Comparison of ENCODE assay signal across 14 cellular contexts in genomic region chr6:47700596-47700995, GRCh38. TPM values are rescaled to one million over a fixed set of nuclear protein-coding genes. Genes with fewer than 3 reads are reported as not detected.
A peak's percentile ranks its signal among the peaks of the same experiment; 100 is the strongest.
DNase-seq lines count a peak whose midpoint lies in the region; ATAC-seq and TF ChIP-seq lines count a peak whose summit lies in the region.
"Had no signal": no experiment of that assay in that cellular context is flagged by ENCODE, and none has a peak within 500 bp of the region (broad histone marks: within the 10 kb centered on the region; RNA-seq: fewer than 3 reads in every experiment).

No MANE protein-coding gene starts in this region.

- H3K27ac Mint-ChIP-seq in Caco-2 (ENCODE audit: unreplicated experiment): peak overlapping the region; percentile 53
- no peak overlapping the region for H3K27ac Mint-ChIP-seq in stimulated activated memory B cell treated with anti-CD40 and anti-IgM and Interleukin-4, amounts not matched to agents 10 μg/mL and 1 μg/mL and 100 μg/mL, for 72 hours
- H3K27ac Mint-ChIP-seq: H9, IgD-negative memory B cell had no signal

- CTCF ChIA-PET in Caco-2 (lab: Charles Lee) (no interaction called here), PC-9 (lab: Charles Lee) (no interaction called here)

- ATAC-seq in Right ventricle myocardium inferior: no peak
- ATAC-seq in stimulated activated memory B cell treated with anti-CD40 and anti-IgM and Interleukin-4, amounts not matched to agents 10 μg/mL and 1 μg/mL and 100 μg/mL, for 72 hours: no peak

- no peaks in the 10 kb centered on the region for H3K27me3 Mint-ChIP-seq in Caco-2 (ENCODE audit: insufficient read depth, unreplicated experiment)
- H3K27me3 Mint-ChIP-seq in stimulated activated memory B cell treated with anti-CD40 and anti-IgM and Interleukin-4, amounts not matched to agents 10 μg/mL and 1 μg/mL and 100 μg/mL, for 72 hours: no peaks in the 10 kb centered on the region
- H3K27me3 Mint-ChIP-seq: IgD-negative memory B cell had no signal

- no peak for TF ChIP-seq POLR2A in esophagus muscularis mucosa (IDR thresholded peaks at IDR 0.05; ENCODE audit: low read depth)

- H3K9me3 Mint-ChIP-seq in Caco-2 (ENCODE audit: unreplicated experiment): no peaks in the 10 kb centered on the region
- H3K9me3 Mint-ChIP-seq in stimulated activated memory B cell treated with anti-CD40 and anti-IgM and Interleukin-4, amounts not matched to agents 10 μg/mL and 1 μg/mL and 100 μg/mL, for 72 hours: no peaks in the 10 kb centered on the region
- H3K9me3 Mint-ChIP-seq: H9, IgD-negative memory B cell had no signal

- intact Hi-C loops in Caco-2 (cut with micrococcal nuclease; ENCODE audit: unreplicated experiment): no loop called here
- intact Hi-C loops in PC-9 (cut with micrococcal nuclease; ENCODE audit: unreplicated experiment): loop anchor here (2.0 to 5.0 kb wide), 4 partner anchors 28 to 70 kb away; no protein-coding TSS in a partner anchor
- intact Hi-C loops in esophagus muscularis mucosa (cut with DNase I): no loop called here
- intact Hi-C loops in Right ventricle myocardium inferior (cut with DNase I): no loop called here

- peaks cover 38% of the 10 kb centered on the region for H3K4me1 Mint-ChIP-seq in Caco-2 (ENCODE audit: low read depth, unreplicated experiment)
- no peaks in the 10 kb centered on the region for H3K4me1 Mint-ChIP-seq in stimulated activated memory B cell treated with anti-CD40 and anti-IgM and Interleukin-4, amounts not matched to agents 10 μg/mL and 1 μg/mL and 100 μg/mL, for 72 hours

- no peak overlapping the region for H2AFZ ChIP-seq in PC-9

- TF ChIP-seq EP300 in esophagus muscularis mucosa (IDR thresholded peaks at IDR 0.05): no peak

- H3F3A ChIP-seq in PC-9 (ENCODE audit: insufficient read depth, low read depth): peaks cover 50% of the 10 kb centered on the region

- DNase-seq in Caco-2 (no peak), PC-9 (no peak), epithelial cell of esophagus (ENCODE audit: low read depth) (peak; percentile 73), esophagus muscularis mucosa (ENCODE audit: extremely low spot score) (no peak), substantia nigra (lab: John Stamatoyannopoulos, UW) (no peak), Right ventricle myocardium inferior (ENCODE audit: missing footprints) (no peak)
- DNase-seq: H9, Kasumi-1, NCI-H187 treated with DMSO at 0.1 percent for 48 hours, SJCRH30 had no signal

- no peak overlapping the region for H3K4me3 Mint-ChIP-seq in Caco-2 (ENCODE audit: unreplicated experiment)
- no peak overlapping the region for H3K4me3 Mint-ChIP-seq in stimulated activated memory B cell treated with anti-CD40 and anti-IgM and Interleukin-4, amounts not matched to agents 10 μg/mL and 1 μg/mL and 100 μg/mL, for 72 hours
- H3K4me3 Mint-ChIP-seq: H9, IgD-negative memory B cell had no signal

- peak overlapping the region; percentile 97 for H3K4me2 ChIP-seq in PC-9

- H3K36me3 ChIP-seq in Caco-2 (ENCODE audit: control insufficient read depth, insufficient read depth, low read length): no peaks in the 10 kb centered on the region
- 0 out of 2 replicates have a peak, but pooled peaks cover 8% of the 10 kb centered on the region for H3K36me3 ChIP-seq in PC-9 (ENCODE audit: low read depth)
- H3K36me3 ChIP-seq in mucosa of rectum (ENCODE audit: control insufficient read depth in 2 of 2, insufficient read depth in 2 of 2, low read length in 2 of 2): no peaks in the 10 kb centered on the region
- no peaks in the 10 kb centered on the region for H3K36me3 ChIP-seq in esophagus muscularis mucosa
- H3K36me3 ChIP-seq: SJCRH30 had no signal

- no peaks in the 10 kb centered on the region for H3K9me3 ChIP-seq in Caco-2
- no peaks in the 10 kb centered on the region for H3K9me3 ChIP-seq in PC-9 (ENCODE audit: insufficient read depth, low read depth)
- no peaks in the 10 kb centered on the region for H3K9me3 ChIP-seq in mucosa of rectum (ENCODE audit: control insufficient read depth in 2 of 2, low read length in 2 of 2)
- no peaks in the 10 kb centered on the region for H3K9me3 ChIP-seq in esophagus muscularis mucosa
- H3K9me3 ChIP-seq: SJCRH30 had no signal

- H3K4me3 ChIP-seq in Caco-2 (ENCODE audit: low read depth, low read length): no peak overlapping the region
- peak overlapping the region; percentile 76; the same call in 1 of the 2 replicates for H3K4me3 ChIP-seq in PC-9
- peak overlapping the region; percentile 9 for H3K4me3 ChIP-seq in epithelial cell of esophagus (ENCODE audit: low read length)
- H3K4me3 ChIP-seq in mucosa of rectum (ENCODE audit: low read length in 2 of 2): peak overlapping the region; percentile 14 to 42
- no peak overlapping the region for H3K4me3 ChIP-seq in esophagus muscularis mucosa
- H3K4me3 ChIP-seq: SJCRH30 had no signal

- H3K9me2 ChIP-seq in PC-9 (ENCODE audit: insufficient read depth): no peaks in the 10 kb centered on the region

- no TSS peak for BruUV-seq in Caco-2 (replicated peaks; lab: Mats Ljungman, UMichigan)
- no TSS peak for BruUV-seq in PC-9 (replicated peaks; lab: Mats Ljungman, UMichigan)

- H3K27ac ChIP-seq in PC-9 (peak overlapping the region; percentile 100), mucosa of rectum (ENCODE audit: low read depth in 2 of 2, low read length in 2 of 2) (peak overlapping the region; percentile 25 to 48), esophagus muscularis mucosa (replicated peaks in 1 of 4) (no peak overlapping the region), substantia nigra (ENCODE audit: low read depth, low read length, poor library complexity, severe bottlenecking) (no peak overlapping the region)
- H3K27ac ChIP-seq: SJCRH30 had no signal

- no peaks in the 10 kb centered on the region for H3K27me3 ChIP-seq in Caco-2 (replicated peaks; ENCODE audit: control insufficient read depth, insufficient read depth, low read length)
- no peaks in the 10 kb centered on the region for H3K27me3 ChIP-seq in PC-9 (ENCODE audit: insufficient read depth, low read depth)
- no peaks in the 10 kb centered on the region for H3K27me3 ChIP-seq in mucosa of rectum (ENCODE audit: control insufficient read depth in 2 of 2, insufficient read depth in 2 of 2, low read length in 2 of 2)
- H3K27me3 ChIP-seq in esophagus muscularis mucosa: no peaks in the 10 kb centered on the region
- H3K27me3 ChIP-seq: SJCRH30 had no signal

- H3K79me2 ChIP-seq in PC-9 (ENCODE audit: low read depth): peaks cover 37% of the 10 kb centered on the region

- POLR2A ChIA-PET in Caco-2 (lab: Charles Lee) (no interaction called here), PC-9 (lab: Charles Lee; ENCODE audit: unreplicated experiment) (no interaction called here)

- peaks cover 6% of the 10 kb centered on the region for H3K36me3 Mint-ChIP-seq in Caco-2 (ENCODE audit: insufficient read depth, unreplicated experiment)
- no peaks in the 10 kb centered on the region for H3K36me3 Mint-ChIP-seq in stimulated activated memory B cell treated with anti-CD40 and anti-IgM and Interleukin-4, amounts not matched to agents 10 μg/mL and 1 μg/mL and 100 μg/mL, for 72 hours
- H3K36me3 Mint-ChIP-seq: IgD-negative memory B cell had no signal

- H3K9ac ChIP-seq in mucosa of rectum (ENCODE audit: low read depth in 1 of 2, low read length in 2 of 2): no peak overlapping the region

- no peak for TF ChIP-seq CTCF in Caco-2 (IDR thresholded peaks at IDR 0.05; ENCODE audit: insufficient read depth in 1 of 2, low read depth in 1 of 2, low read length in 1 of 2, severe bottlenecking in 1 of 2, unreplicated experiment in 1 of 2)
- no peak for TF ChIP-seq CTCF in PC-9 (conservative IDR thresholded peaks at IDR 0.05)
- TF ChIP-seq CTCF in epithelial cell of esophagus (IDR thresholded peaks at IDR 0.05; ENCODE audit: insufficient read depth, low read depth, low read length, missing control alignments): no peak
- TF ChIP-seq CTCF in esophagus muscularis mucosa (IDR thresholded peaks at IDR 0.05): no peak

- H3K4me1 ChIP-seq in Caco-2 (peaks cover 42% of the 10 kb centered on the region), PC-9 (replicated peaks; ENCODE audit: insufficient read depth) (peaks cover 55% of the 10 kb centered on the region), mucosa of rectum (ENCODE audit: control insufficient read depth in 2 of 2, insufficient read depth in 2 of 2, low read length in 2 of 2) (peaks cover 5 to 14% of the 10 kb centered on the region in 2 donors), esophagus muscularis mucosa (no peaks in the 10 kb centered on the region)
- H3K4me1 ChIP-seq: SJCRH30 had no signal

- no peaks in the 10 kb centered on the region for H4K20me1 ChIP-seq in PC-9 (ENCODE audit: insufficient read depth)

- 86% methylated on average over 2 of the region's 2 CpGs for WGBS in esophagus muscularis mucosa

RNA-seq across cellular contexts. Expression of gene ADGRF4, which starts 2.2 kb away (rescaled TPM):
- total RNA-seq in Caco-2 (2022): 10.6 and 11.2 TPM in 2 replicates
- 4.5 and 5.2 TPM in 2 replicates for total RNA-seq in PC-9 (2021)
- under 1 TPM; 0.17 to 0.52 (median 0.37) TPM for total RNA-seq in esophagus muscularis mucosa
- total RNA-seq in Right ventricle myocardium inferior: not detected
- total RNA-seq: A673, H9, SJCRH30 had no signal

Comparison
In these comparisons a context has a peak if more than half of its experiments do, and no peak if none do; other contexts are left out.
1. H3K4me3 ChIP-seq: peak in PC-9 (single experiment), epithelial cell of esophagus (single experiment) and mucosa of rectum (2 of 2); none in Caco-2 (single experiment) and esophagus muscularis mucosa (0 of 4).
2. H3K27ac ChIP-seq: peak in PC-9 (single experiment) and mucosa of rectum (2 of 2); none in esophagus muscularis mucosa (0 of 4) and substantia nigra (single experiment).